8 cellular contexts compared by ENCODE assay signal in genomic region chr17:68413597-68414560, GRCh38. TPM values are rescaled to one million over a fixed set of nuclear protein-coding genes. Genes with fewer than 3 reads are reported as not detected.
DNase-seq lines count a peak whose midpoint lies in the region; ATAC-seq and TF ChIP-seq lines count a peak whose summit lies in the region.
"Not testable (repeated sequence)": the region's sequence is repeated elsewhere in the genome, so short reads cannot be mapped to it uniquely, and the experiment has no call there.

No MANE protein-coding gene starts in this region.

- TF ChIP-seq EP300 in transverse colon (IDR thresholded peaks at IDR 0.05; ENCODE audit: low read depth): not testable (repeated sequence)

- peak overlapping the region; percentile 62 for H3K27ac Mint-ChIP-seq in T-helper 2 cell treated with Interferon-gamma antibody and Interleukin-4, amounts not matched to agents 5 μg/mL and 100 μg/mL, for 36 hours
- H3K27ac Mint-ChIP-seq in endodermal cell: peak overlapping the region; percentile 93

- peaks cover 39% of the 10 kb centered on the region for H3K36me3 Mint-ChIP-seq in T-helper 2 cell treated with Interferon-gamma antibody and Interleukin-4, amounts not matched to agents 5 μg/mL and 100 μg/mL, for 36 hours (ENCODE audit: low read depth)
- not testable (repeated sequence) for H3K36me3 Mint-ChIP-seq in endodermal cell (ENCODE audit: low read depth)

- H3K36me3 ChIP-seq in endodermal cell (ENCODE audit: control insufficient read depth, insufficient read depth, low read length); transverse colon: not testable (repeated sequence)

- in situ Hi-C loops in transverse colon (cut with MboI; ENCODE audit: low pct_ligation_motif_present in 1 of 4, low pct_unique_long_range_greater_than_20kb in 1 of 4, low sequenced_read_pairs in 3 of 4): not testable (repeated sequence)

- peaks cover 20% of the 10 kb centered on the region for H3K4me1 Mint-ChIP-seq in T-helper 2 cell treated with Interferon-gamma antibody and Interleukin-4, amounts not matched to agents 5 μg/mL and 100 μg/mL, for 36 hours (ENCODE audit: low read depth)
- H3K4me1 Mint-ChIP-seq in endodermal cell: not testable (repeated sequence)

- peak overlapping the region; percentile 15 for H3K9ac ChIP-seq in endodermal cell (ENCODE audit: extremely low read depth, low read length, poor library complexity, severe bottlenecking)

- peak; percentile 43 for DNase-seq in NCI-H2227 (lab: John Stamatoyannopoulos, UW; ENCODE audit: unreplicated experiment)
- peak; percentile 56 for DNase-seq in T-helper 2 cell treated with Interferon-gamma antibody and Interleukin-4, amounts not matched to agents 5 μg/mL and 100 μg/mL, for 36 hours (ENCODE audit: low spot score)
- peak; percentile 53 for DNase-seq in activated gamma-delta T cell treated with Interleukin-2 at 50 U/mL for 16 hours
- DNase-seq in endodermal cell: peak; percentile 78
- peak; percentile 78 for DNase-seq in left kidney (ENCODE audit: low read depth, low spot score)
- not testable (repeated sequence) for DNase-seq in skeletal muscle cell (ENCODE audit: low read depth)
- DNase-seq in transverse colon: peak; percentile 57

- H3K27me3 Mint-ChIP-seq in T-helper 2 cell treated with Interferon-gamma antibody and Interleukin-4, amounts not matched to agents 5 μg/mL and 100 μg/mL, for 36 hours (ENCODE audit: low read depth); endodermal cell (ENCODE audit: insufficient read depth): not testable (repeated sequence)

- peaks cover 15% of the 10 kb centered on the region for H3K9me3 Mint-ChIP-seq in T-helper 2 cell treated with Interferon-gamma antibody and Interleukin-4, amounts not matched to agents 5 μg/mL and 100 μg/mL, for 36 hours
- H3K9me3 Mint-ChIP-seq in endodermal cell: peaks cover 40% of the 10 kb centered on the region

- ATAC-seq in GM18868 (IDR thresholded peaks at IDR 0.05; ENCODE audit: unreplicated experiment): peak; percentile 46

- not testable (repeated sequence) for H3K4me1 ChIP-seq in endodermal cell (ENCODE audit: control insufficient read depth, insufficient read depth, low read length); transverse colon

- not testable (repeated sequence) for TF ChIP-seq CTCF in endodermal cell (conservative IDR thresholded peaks at IDR 0.05); transverse colon (IDR thresholded peaks at IDR 0.05)

- TF ChIP-seq POLR2A in transverse colon (IDR thresholded peaks at IDR 0.05): not testable (repeated sequence)

- H3K27me3 ChIP-seq in endodermal cell (ENCODE audit: control insufficient read depth, insufficient read depth, low read length, poor library complexity, severe bottlenecking); transverse colon: not testable (repeated sequence)

- 0 to 15% methylated on average over 1 to 26 of the region's 34 CpGs for WGBS in endodermal cell (ENCODE audit: insufficient coverage in 1 of 2, insufficient read length in 1 of 2), 2 experiments
- WGBS in transverse colon (ENCODE audit: low coverage in 1 of 2), 2 donors: 4 to 17% methylated on average over 2 to 24 of the region's 34 CpGs

- H3K9me3 ChIP-seq in endodermal cell (ENCODE audit: control insufficient read depth, low read length): peaks cover 19% of the 10 kb centered on the region
- H3K9me3 ChIP-seq in transverse colon: not testable (repeated sequence)

- peak overlapping the region; percentile 95 for H3K4me3 Mint-ChIP-seq in T-helper 2 cell treated with Interferon-gamma antibody and Interleukin-4, amounts not matched to agents 5 μg/mL and 100 μg/mL, for 36 hours
- H3K4me3 Mint-ChIP-seq in endodermal cell: peak overlapping the region; percentile 75

- not testable (repeated sequence) for H3K27ac ChIP-seq in endodermal cell (ENCODE audit: low read depth, low read length); transverse colon

- intact Hi-C loops in transverse colon (cut with DNase I; ENCODE audit: low total_unique reads): not testable (repeated sequence)

- H3K4me3 ChIP-seq in endodermal cell (ENCODE audit: low read length) (peak overlapping the region; percentile 71), skeletal muscle cell (ENCODE audit: low read depth, low read length) (peak overlapping the region; percentile 11), transverse colon (peak overlapping the region in 3 of 4 donors; percentile 24 to 44 (median 28))

RNA-seq across cellular contexts. Expression of gene WIPI1, which starts 43.4 kb away (rescaled TPM):
- 10 to 100 TPM; 32.0 to 39.5 TPM for total RNA-seq in endodermal cell
- 21.5 TPM for polyA plus RNA-seq in endodermal cell (2013, experiment 1 of 2)
- polyA plus RNA-seq in endodermal cell (2013, experiment 2 of 2): 26.3 TPM
- total RNA-seq in transverse colon: 100 to 1,000 TPM in 2 of 4 donors, 10 to 100 TPM in 2; 62.6 to 313 (median 97.1) TPM

Comparison
In these comparisons a context has a peak if more than half of its experiments do, and no peak if none do; other contexts are left out.
1. H3K4me3 ChIP-seq: peak in every context shown above with its lines; median percentile 71 in endodermal cell; 28 in transverse colon; 11 in skeletal muscle cell.